In the genomic region with DNA sequence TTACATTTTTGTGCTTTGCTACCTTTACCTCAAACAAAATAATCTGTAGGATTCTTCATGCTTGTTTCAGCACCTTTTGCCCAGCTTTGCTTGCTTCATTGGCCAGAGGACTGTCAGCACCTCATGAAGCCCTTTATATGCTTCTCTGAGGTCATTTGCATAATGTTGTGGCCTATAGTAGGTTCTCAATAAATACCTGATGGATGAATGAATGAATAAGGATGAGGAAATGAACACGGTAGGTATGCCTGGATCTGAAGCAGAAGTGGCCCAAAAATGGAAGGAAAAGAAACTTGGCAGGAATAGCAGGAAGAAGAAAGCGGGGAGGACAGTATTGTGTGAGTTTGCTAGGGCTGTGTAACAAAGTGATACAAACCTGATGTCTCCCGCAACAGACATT, we compare ENCODE assay signal across 38 cellular contexts.
"Had no signal": no experiment of that assay in that cellular context is flagged by ENCODE, and none has a peak within 500 bp of the region (broad histone marks: within the 10 kb centered on the region; RNA-seq: fewer than 3 reads in every experiment).

No MANE protein-coding gene starts in this region.

- H3K27ac ChIP-seq: adrenal gland, ascending aorta, body of pancreas, brain microvascular endothelial cell, breast epithelium, cardiac muscle cell had no signal

- ATAC-seq: activated naive CD4-positive, alpha-beta T cell treated with anti-CD3 and anti-CD28 coated beads, Interleukin-2, amount 50 U/mL, for 72 hours; activated naive CD8-positive, alpha-beta T cell treated with anti-CD3 and anti-CD28 coated beads, Interleukin-2, amount 50 U/mL, for 24 hours; activated T-cell treated with anti-CD3 and anti-CD28 coated beads, Interleukin-2, amount 50 U/mL, for 4 hours; activated T-cell treated with anti-CD3 and anti-CD28 coated beads, Interleukin-2, amount 50 U/mL, for 72 hours; activated T-helper 17 cell treated with anti-CD3 and anti-CD28 coated beads, Interleukin-2, amount 50 U/mL, for 72 hours; body of pancreas had no signal

- H3K9me3 ChIP-seq: adrenal gland, ascending aorta, body of pancreas, breast epithelium had no signal

- H3K27me3 Mint-ChIP-seq: activated naive CD4-positive, alpha-beta T cell treated with anti-CD3 and anti-CD28 coated beads, Interleukin-2, amount 50 U/mL, for 24 hours; activated naive CD8-positive, alpha-beta T cell; activated naive CD8-positive, alpha-beta T cell treated with anti-CD3 and anti-CD28 coated beads for 36 hours; activated naive CD8-positive, alpha-beta T cell treated with anti-CD3 and anti-CD28 coated beads, Interleukin-2, amount 10 ng/mL, durations not matched to agents 7 days and 5 days; activated naive CD8-positive, alpha-beta T cell treated with anti-CD3 and anti-CD28 coated beads, Interleukin-2, amount 50 U/mL, for 24 hours; activated T-cell treated with anti-CD3 and anti-CD28 coated beads, Interleukin-2, amount 50 U/mL, for 24 hours; activated T-helper 17 cell treated with anti-CD3 and anti-CD28 coated beads, Interleukin-2, amount 50 U/mL, for 72 hours; brain; central memory CD8-positive, alpha-beta T cell had no signal

- H3K4me1 ChIP-seq: adrenal gland, ascending aorta, body of pancreas, breast epithelium had no signal

- H3K36me3 ChIP-seq: adrenal gland, ascending aorta, brain microvascular endothelial cell, breast epithelium, cardiac muscle cell had no signal

- H3K4me3 Mint-ChIP-seq: activated naive CD4-positive, alpha-beta T cell treated with anti-CD3 and anti-CD28 coated beads for 36 hours; activated naive CD4-positive, alpha-beta T cell treated with anti-CD3 and anti-CD28 coated beads, Interleukin-2, amount 10 ng/mL, durations not matched to agents 7 days and 5 days; activated naive CD4-positive, alpha-beta T cell treated with anti-CD3 and anti-CD28 coated beads, Interleukin-2, amount 50 U/mL, for 24 hours; activated naive CD8-positive, alpha-beta T cell; activated naive CD8-positive, alpha-beta T cell treated with anti-CD3 and anti-CD28 coated beads for 36 hours; activated naive CD8-positive, alpha-beta T cell treated with anti-CD3 and anti-CD28 coated beads, Interleukin-2, amount 10 ng/mL, durations not matched to agents 7 days and 5 days; activated naive CD8-positive, alpha-beta T cell treated with anti-CD3 and anti-CD28 coated beads, Interleukin-2, amount 50 U/mL, for 24 hours; activated T-cell treated with anti-CD3 and anti-CD28 coated beads, Interleukin-2, amount 50 U/mL, for 24 hours; activated T-cell treated with anti-CD3 and anti-CD28 coated beads, Interleukin-2, amount 50 U/mL, for 4 hours; activated T-cell treated with anti-CD3 and anti-CD28 coated beads, Interleukin-2, amount 50 U/mL, for 72 hours; activated T-helper 1 cell treated with anti-CD3 and anti-CD28 coated beads, Interleukin-12 subunit alpha, Interleukin-12 subunit beta, Interleukin-2, Interleukin-4 antibody, amounts not matched to agents 30 ng/mL and 10 ng/mL and 1 ng/mL, durations not matched to agents 14 hours and 24 hours and 36 hours; activated T-helper 17 cell treated with anti-CD3 and anti-CD28 coated beads, Interleukin-2, amount 50 U/mL, for 72 hours; brain; central memory CD8-positive, alpha-beta T cell had no signal

- H3K27ac Mint-ChIP-seq: activated naive CD4-positive, alpha-beta T cell treated with anti-CD3 and anti-CD28 coated beads for 36 hours; activated naive CD4-positive, alpha-beta T cell treated with anti-CD3 and anti-CD28 coated beads, Interleukin-2, amount 10 ng/mL, durations not matched to agents 7 days and 5 days; activated naive CD4-positive, alpha-beta T cell treated with anti-CD3 and anti-CD28 coated beads, Interleukin-2, amount 50 U/mL, for 24 hours; activated naive CD8-positive, alpha-beta T cell; activated naive CD8-positive, alpha-beta T cell treated with anti-CD3 and anti-CD28 coated beads for 36 hours; activated naive CD8-positive, alpha-beta T cell treated with anti-CD3 and anti-CD28 coated beads, Interleukin-2, amount 10 ng/mL, durations not matched to agents 7 days and 5 days; activated naive CD8-positive, alpha-beta T cell treated with anti-CD3 and anti-CD28 coated beads, Interleukin-2, amount 50 U/mL, for 24 hours; activated T-cell treated with anti-CD3 and anti-CD28 coated beads, Interleukin-2, amount 50 U/mL, for 24 hours; activated T-cell treated with anti-CD3 and anti-CD28 coated beads, Interleukin-2, amount 50 U/mL, for 72 hours; activated T-helper 1 cell treated with anti-CD3 and anti-CD28 coated beads, Interleukin-12 subunit alpha, Interleukin-12 subunit beta, Interleukin-2, Interleukin-4 antibody, amounts not matched to agents 30 ng/mL and 10 ng/mL and 1 ng/mL, durations not matched to agents 14 hours and 24 hours and 36 hours; activated T-helper 17 cell treated with anti-CD3 and anti-CD28 coated beads, Interleukin-2, amount 50 U/mL, for 72 hours; activated T-helper 2 cell treated with anti-CD3 and anti-CD28 coated beads, Interferon-gamma antibody, Interleukin-2, Interleukin-4, amounts not matched to agents 10 μg/mL and 5 μg/mL and 100 μg/mL, durations not matched to agents 14 hours and 24 hours and 36 hours had no signal

- H3K9me3 Mint-ChIP-seq: activated naive CD4-positive, alpha-beta T cell treated with anti-CD3 and anti-CD28 coated beads for 36 hours; activated naive CD4-positive, alpha-beta T cell treated with anti-CD3 and anti-CD28 coated beads, Interleukin-2, amount 10 ng/mL, durations not matched to agents 7 days and 5 days; activated naive CD4-positive, alpha-beta T cell treated with anti-CD3 and anti-CD28 coated beads, Interleukin-2, amount 50 U/mL, for 24 hours; activated naive CD4-positive, alpha-beta T cell treated with anti-CD3 and anti-CD28 coated beads, Interleukin-2, amount 50 U/mL, for 72 hours; activated naive CD8-positive, alpha-beta T cell treated with anti-CD3 and anti-CD28 coated beads for 36 hours; activated naive CD8-positive, alpha-beta T cell treated with anti-CD3 and anti-CD28 coated beads, Interleukin-2, amount 10 ng/mL, durations not matched to agents 7 days and 5 days; activated naive CD8-positive, alpha-beta T cell treated with anti-CD3 and anti-CD28 coated beads, Interleukin-2, amount 50 U/mL, for 24 hours; activated T-cell treated with anti-CD3 and anti-CD28 coated beads, Interleukin-2, amount 50 U/mL, for 24 hours; activated T-cell treated with anti-CD3 and anti-CD28 coated beads, Interleukin-2, amount 50 U/mL, for 4 hours; activated T-cell treated with anti-CD3 and anti-CD28 coated beads, Interleukin-2, amount 50 U/mL, for 72 hours; activated T-helper 1 cell treated with anti-CD3 and anti-CD28 coated beads, Interleukin-12 subunit alpha, Interleukin-12 subunit beta, Interleukin-2, Interleukin-4 antibody, amounts not matched to agents 30 ng/mL and 10 ng/mL and 1 ng/mL, durations not matched to agents 14 hours and 24 hours and 36 hours; activated T-helper 17 cell treated with anti-CD3 and anti-CD28 coated beads, Interleukin-2, amount 50 U/mL, for 72 hours; activated T-helper 2 cell treated with anti-CD3 and anti-CD28 coated beads, Interferon-gamma antibody, Interleukin-2, Interleukin-4, amounts not matched to agents 10 μg/mL and 5 μg/mL and 100 μg/mL, durations not matched to agents 14 hours and 24 hours and 36 hours; brain; central memory CD8-positive, alpha-beta T cell had no signal

- H3K4me1 Mint-ChIP-seq: activated naive CD4-positive, alpha-beta T cell treated with anti-CD3 and anti-CD28 coated beads, Interleukin-2, amount 10 ng/mL, durations not matched to agents 7 days and 5 days; activated naive CD4-positive, alpha-beta T cell treated with anti-CD3 and anti-CD28 coated beads, Interleukin-2, amount 50 U/mL, for 24 hours; activated naive CD8-positive, alpha-beta T cell treated with anti-CD3 and anti-CD28 coated beads for 36 hours; activated naive CD8-positive, alpha-beta T cell treated with anti-CD3 and anti-CD28 coated beads, Interleukin-2, amount 10 ng/mL, durations not matched to agents 7 days and 5 days; activated naive CD8-positive, alpha-beta T cell treated with anti-CD3 and anti-CD28 coated beads, Interleukin-2, amount 50 U/mL, for 24 hours; activated T-helper 17 cell treated with anti-CD3 and anti-CD28 coated beads, Interleukin-2, amount 50 U/mL, for 72 hours; central memory CD8-positive, alpha-beta T cell had no signal

- H3K36me3 Mint-ChIP-seq: activated naive CD4-positive, alpha-beta T cell treated with anti-CD3 and anti-CD28 coated beads, Interleukin-2, amount 10 ng/mL, durations not matched to agents 7 days and 5 days; activated naive CD4-positive, alpha-beta T cell treated with anti-CD3 and anti-CD28 coated beads, Interleukin-2, amount 50 U/mL, for 72 hours; activated naive CD8-positive, alpha-beta T cell; activated naive CD8-positive, alpha-beta T cell treated with anti-CD3 and anti-CD28 coated beads for 36 hours; activated naive CD8-positive, alpha-beta T cell treated with anti-CD3 and anti-CD28 coated beads, Interleukin-2, amount 10 ng/mL, durations not matched to agents 7 days and 5 days had no signal

- H3K4me3 ChIP-seq: adrenal gland, ascending aorta, body of pancreas, breast epithelium, cardiac muscle cell had no signal

- DNase-seq: activated effector memory CD4-positive, alpha-beta T cell treated with anti-CD3 and anti-CD28 coated beads, Interleukin-2, amount 50 U/mL, for 16 hours; activated effector memory CD4-positive, alpha-beta T cell treated with Interleukin-2 at 50 U/mL for 16 hours; activated gamma-delta T cell; activated gamma-delta T cell treated with Interleukin-2 at 50 U/mL for 16 hours; activated naive CD4-positive, alpha-beta T cell; activated naive CD4-positive, alpha-beta T cell treated with anti-CD3 and anti-CD28 coated beads for 36 hours; activated naive CD4-positive, alpha-beta T cell treated with anti-CD3 and anti-CD28 coated beads, Interleukin-2, amount 10 ng/mL, durations not matched to agents 7 days and 5 days; activated naive CD4-positive, alpha-beta T cell treated with anti-CD3 and anti-CD28 coated beads, Interleukin-2, amount 50 U/mL, for 16 hours; activated naive CD4-positive, alpha-beta T cell treated with Interleukin-2 at 50 U/mL for 16 hours; activated naive CD8-positive, alpha-beta T cell treated with anti-CD3 and anti-CD28 coated beads for 36 hours; activated naive CD8-positive, alpha-beta T cell treated with anti-CD3 and anti-CD28 coated beads, Interleukin-2, amount 10 ng/mL, durations not matched to agents 7 days and 5 days; activated naive CD8-positive, alpha-beta T cell treated with anti-CD3 and anti-CD28 coated beads, Interleukin-2, amount 50 U/mL, for 24 hours; activated T-cell treated with anti-CD3 and anti-CD28 coated beads, Interleukin-2, amount 50 U/mL, for 1 hour; activated T-cell treated with anti-CD3 and anti-CD28 coated beads, Interleukin-2, amount 50 U/mL, for 24 hours; activated T-cell treated with anti-CD3 and anti-CD28 coated beads, Interleukin-2, amount 50 U/mL, for 4 hours; activated T-cell treated with anti-CD3 and anti-CD28 coated beads, Interleukin-2, amount 50 U/mL, for 48 hours; activated T-cell treated with anti-CD3 and anti-CD28 coated beads, Interleukin-2, amount 50 U/mL, for 72 hours; adrenal gland; amniotic stem cell; amygdala; anterior cingulate cortex; aorta; body of pancreas; brain microvascular endothelial cell; caudate nucleus; central memory CD4-positive, alpha-beta T cell; cerebellar nuclear complex had no signal
